In the genomic region with DNA sequence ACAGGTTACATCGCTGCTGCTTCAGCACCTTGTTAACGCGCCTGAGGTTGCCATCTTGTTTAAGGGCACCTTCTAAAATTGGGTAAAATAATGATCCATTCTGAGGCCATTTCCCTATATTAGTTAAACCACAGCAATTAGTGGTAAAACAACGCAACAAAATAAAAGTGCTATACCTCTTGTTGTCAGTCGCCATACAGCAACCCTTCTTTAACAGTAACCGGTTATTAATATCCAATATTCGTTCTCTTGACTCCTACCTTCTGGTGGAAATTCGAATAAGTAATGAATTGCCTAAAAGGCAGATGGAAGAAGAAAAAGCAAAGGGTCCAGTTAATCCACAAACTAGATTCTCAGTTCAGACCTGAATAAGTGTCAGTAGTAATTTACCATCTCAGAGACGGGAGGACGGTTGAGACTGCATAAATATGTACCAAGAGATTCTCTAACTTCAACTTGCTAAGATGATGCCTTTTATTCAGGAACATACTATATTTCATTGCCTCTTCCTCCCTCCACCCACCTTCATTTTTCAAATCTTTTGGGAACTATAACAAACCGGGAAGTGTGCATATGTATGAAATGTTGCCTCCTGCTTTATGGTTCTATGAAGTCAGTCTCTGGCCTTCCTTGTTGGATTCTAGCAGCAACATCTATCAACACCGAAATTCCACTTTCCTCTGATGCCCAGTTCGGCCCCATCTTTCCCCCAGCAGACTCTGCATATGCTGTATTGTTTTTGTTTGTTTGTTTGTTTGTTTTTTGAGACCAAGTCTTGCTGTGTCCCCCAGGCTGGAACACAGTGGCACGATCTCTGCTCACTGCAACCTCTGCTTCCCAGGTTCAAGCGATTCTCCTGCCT, we compare ENCODE assay signal across 1 cellular context.
TF ChIP-seq lines count a peak whose summit lies in the region.

No MANE protein-coding gene starts in this region.

TF ChIP-seq in HepG2, 621 proteins besides CTCF, POLR2A, EP300 and RAD21 (continued from another document and continues in another):
- TF ChIP-seq, protein P1, sequence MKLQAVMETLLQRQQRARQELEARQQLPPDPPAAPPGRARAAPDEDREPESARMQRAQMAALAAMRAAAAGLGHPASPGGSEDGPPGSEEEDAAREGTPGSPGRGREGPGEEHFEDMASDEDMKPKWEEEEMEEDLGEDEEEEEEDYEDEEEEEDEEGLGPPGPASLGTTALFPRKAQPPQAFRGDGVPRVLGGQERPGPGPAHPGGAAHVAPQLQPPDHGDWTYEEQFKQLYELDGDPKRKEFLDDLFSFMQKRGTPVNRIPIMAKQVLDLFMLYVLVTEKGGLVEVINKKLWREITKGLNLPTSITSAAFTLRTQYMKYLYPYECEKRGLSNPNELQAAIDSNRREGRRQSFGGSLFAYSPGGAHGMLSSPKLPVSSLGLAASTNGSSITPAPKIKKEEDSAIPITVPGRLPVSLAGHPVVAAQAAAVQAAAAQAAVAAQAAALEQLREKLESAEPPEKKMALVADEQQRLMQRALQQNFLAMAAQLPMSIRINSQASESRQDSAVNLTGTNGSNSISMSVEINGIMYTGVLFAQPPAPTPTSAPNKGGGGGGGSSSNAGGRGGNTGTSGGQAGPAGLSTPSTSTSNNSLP (IDR thresholded peaks at IDR 0.05; ENCODE audit: low read depth, low read length) = no peak
- TF ChIP-seq PAX8 (CRISPR knock-in tag; IDR thresholded peaks at IDR 0.05; ENCODE audit: borderline replicate concordance) = no peak
- no peak for TF ChIP-seq KDM6A (CRISPR knock-in tag; IDR thresholded peaks at IDR 0.05; ENCODE audit: low read depth)
- TF ChIP-seq ZNF788 (CRISPR knock-in tag; IDR thresholded peaks at IDR 0.05; ENCODE audit: borderline replicate concordance) = no peak
- no peak for TF ChIP-seq ZNF17 (CRISPR knock-in tag; IDR thresholded peaks at IDR 0.05)
- peak; percentile 7; the same call in 1 of the 2 replicates for TF ChIP-seq HMG20A (CRISPR knock-in tag; IDR thresholded peaks at IDR 0.05; ENCODE audit: borderline replicate concordance)
- TF ChIP-seq PRDM10 (CRISPR knock-in tag; IDR thresholded peaks at IDR 0.05; ENCODE audit: low read depth) = no peak
- no peak for TF ChIP-seq ZNF616 (CRISPR knock-in tag; IDR thresholded peaks at IDR 0.05; ENCODE audit: low read depth)
- TF ChIP-seq IRF9 (CRISPR knock-in tag; IDR thresholded peaks at IDR 0.05; ENCODE audit: borderline replicate concordance) = no peak
- no peak for TF ChIP-seq TCF12 (IDR thresholded peaks at IDR 0.05)
- no peak for TF ChIP-seq TCF12 (CRISPR knock-in tag; IDR thresholded peaks at IDR 0.05)
- TF ChIP-seq U2AF2 (IDR thresholded peaks at IDR 0.05; ENCODE audit: low read depth, low read length) = no peak
- TF ChIP-seq ZFP62 (CRISPR knock-in tag; IDR thresholded peaks at IDR 0.05) = no peak
- TF ChIP-seq CBX2 (IDR thresholded peaks at IDR 0.05; ENCODE audit: low read depth, low read length) = no peak
- TF ChIP-seq CBX2 (CRISPR knock-in tag; IDR thresholded peaks at IDR 0.05; ENCODE audit: low read depth) = no peak
- no peak for TF ChIP-seq ZNF430 (CRISPR knock-in tag; IDR thresholded peaks at IDR 0.05)
- TF ChIP-seq HINFP (CRISPR knock-in tag; IDR thresholded peaks at IDR 0.05; ENCODE audit: low read depth) = no peak
- no peak for TF ChIP-seq SAP130 (CRISPR knock-in tag; IDR thresholded peaks at IDR 0.05; ENCODE audit: low read depth)
- no peak for TF ChIP-seq NR1H2 (CRISPR knock-in tag; IDR thresholded peaks at IDR 0.05; ENCODE audit: borderline replicate concordance, low read depth)
- no peak for TF ChIP-seq ZNF496 (CRISPR knock-in tag; IDR thresholded peaks at IDR 0.05; ENCODE audit: insufficient replicate concordance)
- TF ChIP-seq NPAS2 (CRISPR knock-in tag; IDR thresholded peaks at IDR 0.05; ENCODE audit: borderline replicate concordance) = no peak
- TF ChIP-seq ZNF337 (CRISPR knock-in tag; IDR thresholded peaks at IDR 0.05; ENCODE audit: borderline replicate concordance, low read depth) = peak; percentile 18; the same call in 1 of the 2 replicates
- no peak for TF ChIP-seq ZNF646 (CRISPR knock-in tag; IDR thresholded peaks at IDR 0.05)
- no peak for TF ChIP-seq HNRNPUL1 (IDR thresholded peaks at IDR 0.05; ENCODE audit: low read depth, low read length)
- no peak for TF ChIP-seq HDAC1 (CRISPR knock-in tag; IDR thresholded peaks at IDR 0.05)
- TF ChIP-seq POGK (CRISPR knock-in tag; conservative IDR thresholded peaks at IDR 0.05) = no peak; the same call in 1 of the 2 replicates
- TF ChIP-seq KDM2A (CRISPR knock-in tag; IDR thresholded peaks at IDR 0.05; ENCODE audit: borderline replicate concordance, low read depth) = no peak
- no peak for TF ChIP-seq ZNF552 (CRISPR knock-in tag; IDR thresholded peaks at IDR 0.05; ENCODE audit: borderline replicate concordance)
- TF ChIP-seq, protein P2, sequence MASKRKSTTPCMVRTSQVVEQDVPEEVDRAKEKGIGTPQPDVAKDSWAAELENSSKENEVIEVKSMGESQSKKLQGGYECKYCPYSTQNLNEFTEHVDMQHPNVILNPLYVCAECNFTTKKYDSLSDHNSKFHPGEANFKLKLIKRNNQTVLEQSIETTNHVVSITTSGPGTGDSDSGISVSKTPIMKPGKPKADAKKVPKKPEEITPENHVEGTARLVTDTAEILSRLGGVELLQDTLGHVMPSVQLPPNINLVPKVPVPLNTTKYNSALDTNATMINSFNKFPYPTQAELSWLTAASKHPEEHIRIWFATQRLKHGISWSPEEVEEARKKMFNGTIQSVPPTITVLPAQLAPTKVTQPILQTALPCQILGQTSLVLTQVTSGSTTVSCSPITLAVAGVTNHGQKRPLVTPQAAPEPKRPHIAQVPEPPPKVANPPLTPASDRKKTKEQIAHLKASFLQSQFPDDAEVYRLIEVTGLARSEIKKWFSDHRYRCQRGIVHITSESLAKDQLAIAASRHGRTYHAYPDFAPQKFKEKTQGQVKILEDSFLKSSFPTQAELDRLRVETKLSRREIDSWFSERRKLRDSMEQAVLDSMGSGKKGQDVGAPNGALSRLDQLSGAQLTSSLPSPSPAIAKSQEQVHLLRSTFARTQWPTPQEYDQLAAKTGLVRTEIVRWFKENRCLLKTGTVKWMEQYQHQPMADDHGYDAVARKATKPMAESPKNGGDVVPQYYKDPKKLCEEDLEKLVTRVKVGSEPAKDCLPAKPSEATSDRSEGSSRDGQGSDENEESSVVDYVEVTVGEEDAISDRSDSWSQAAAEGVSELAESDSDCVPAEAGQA (IDR thresholded peaks at IDR 0.05; ENCODE audit: low read depth) = no peak
- TF ChIP-seq, protein P2 (CRISPR knock-in tag; IDR thresholded peaks at IDR 0.05; ENCODE audit: borderline replicate concordance) = no peak
